ENCODE assay signal across 3 cellular contexts in the genomic region with DNA sequence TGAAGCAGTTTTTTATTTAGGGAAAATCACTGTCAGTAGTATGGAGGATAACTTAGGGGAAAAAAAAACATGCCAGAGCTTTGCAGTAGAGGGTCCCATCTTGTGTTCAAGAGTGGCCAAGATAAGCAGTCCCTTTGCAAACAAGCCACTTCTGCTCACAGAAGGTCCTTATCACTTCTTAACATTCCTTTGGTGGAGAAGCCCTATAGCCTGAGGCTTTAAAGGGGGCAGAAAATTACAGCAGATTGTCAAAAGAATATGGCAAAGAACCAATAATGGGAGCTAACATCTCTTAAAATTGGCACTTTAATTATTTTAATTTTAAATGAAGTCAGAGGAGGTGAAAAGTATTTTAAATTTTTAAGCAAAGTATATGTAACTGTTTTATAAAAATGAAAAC. TPM values are rescaled to one million over a fixed set of nuclear protein-coding genes. Genes with fewer than 3 reads are reported as not detected.
"Had no signal": no experiment of that assay in that cellular context is flagged by ENCODE, and none has a peak within 500 bp of the region (broad histone marks: within the 10 kb centered on the region; RNA-seq: fewer than 3 reads in every experiment).

No MANE protein-coding gene starts in this region.

RNA-seq across cellular contexts. Expression of a gene that starts 20.4 kb away (rescaled TPM):
- total RNA-seq: HepG2, HT-29, HT1080 had no signal
- polyA plus RNA-seq: HepG2 had no signal
